ENCODE assay signal across 14 cellular contexts in genomic region chr1:115454835-115455511, GRCh38.
DNase-seq lines count a peak whose midpoint lies in the region; ATAC-seq and TF ChIP-seq lines count a peak whose summit lies in the region.
"Had no signal": no experiment of that assay in that cellular context is flagged by ENCODE, and none has a peak within 500 bp of the region (broad histone marks: within the 10 kb centered on the region; RNA-seq: fewer than 3 reads in every experiment).

No MANE protein-coding gene starts in this region.

- ATAC-seq in WTC11 (0 out of 2 replicates have a peak, but pooled peaks have one; percentile 50), lower lobe of right lung (peak; percentile 53 to 54), HG02763 (IDR thresholded peaks at IDR 0.05; ENCODE audit: unreplicated experiment) (no peak)

- H3K4me3 Mint-ChIP-seq in WTC11, result no peak overlapping the region
- H3K4me3 Mint-ChIP-seq: activated B cell treated with CpG ODN at 0.5 μM for 24 hours; activated T-cell treated with anti-CD3 and anti-CD28 coated beads, Interleukin-2, amount 50 U/mL, for 24 hours had no signal

- H3K27me3 Mint-ChIP-seq in WTC11 (ENCODE audit: low read depth), result no peaks in the 10 kb centered on the region
- H3K27me3 Mint-ChIP-seq: activated T-cell treated with anti-CD3 and anti-CD28 coated beads, Interleukin-2, amount 50 U/mL, for 24 hours had no signal

- H3K4me1 Mint-ChIP-seq in WTC11, result peaks cover 2% of the 10 kb centered on the region; the same call in 1 of the 2 replicates
- H3K4me1 Mint-ChIP-seq: activated B cell treated with CpG ODN at 0.5 μM for 24 hours had no signal

- H3K27ac Mint-ChIP-seq in WTC11, result no peak overlapping the region
- H3K27ac Mint-ChIP-seq: activated B cell treated with CpG ODN at 0.5 μM for 24 hours; activated T-cell treated with anti-CD3 and anti-CD28 coated beads, Interleukin-2, amount 50 U/mL, for 24 hours had no signal

- H3K9me3 ChIP-seq in lower lobe of right lung, result no peaks in the 10 kb centered on the region
- H3K9me3 ChIP-seq: BLaER1 had no signal

- H3K4me3 ChIP-seq in HFF-Myc (replicated peaks; ENCODE audit: low read depth, low read length), result no peak overlapping the region
- H3K4me3 ChIP-seq in lower lobe of right lung, result no peak overlapping the region
- H3K4me3 ChIP-seq: BLaER1, SK-N-MC had no signal

- CTCF ChIA-PET in WTC11 (lab: Charles Lee), result interaction anchor here (1.0 kb wide), 1 partner anchor 11 kb away, joined by 3 read pairs; no protein-coding TSS in a partner anchor

- intact Hi-C loops in lower lobe of right lung (cut with DNase I), result no loop called here

- no peak for TF ChIP-seq CTCF in AG09319 (IDR thresholded peaks at IDR 0.05; ENCODE audit: low read depth, low read length)
- TF ChIP-seq CTCF in HFF-Myc (IDR thresholded peaks at IDR 0.05; ENCODE audit: low read depth, low read length, missing control alignments), result no peak
- TF ChIP-seq CTCF in WTC11 (IDR thresholded peaks at IDR 0.05), result no peak
- no peak for TF ChIP-seq CTCF in lower lobe of right lung (IDR thresholded peaks at IDR 0.05)

- H3K36me3 Mint-ChIP-seq in WTC11, result no peaks in the 10 kb centered on the region

- H3K9me3 Mint-ChIP-seq in WTC11, result no peaks in the 10 kb centered on the region
- H3K9me3 Mint-ChIP-seq: activated B cell treated with CpG ODN at 0.5 μM for 24 hours; activated T-cell treated with anti-CD3 and anti-CD28 coated beads, Interleukin-2, amount 50 U/mL, for 24 hours had no signal

- POLR2A ChIA-PET in WTC11 (lab: Charles Lee), result no interaction called here

- DNase-seq in AG09319 (ENCODE audit: extremely low read depth, low read depth) (peak; percentile 39), HFF-Myc (ENCODE audit: extremely low read depth, low read depth) (peak; percentile 43), WTC11 (ENCODE audit: low spot score) (no peak), lower lobe of right lung (peak; percentile 53), HT-29 (ENCODE audit: low spot score) (no peak), activated T-cell treated with anti-CD3 and anti-CD28 coated beads for 4 hours (no peak), COLO668 (lab: John Stamatoyannopoulos, UW; ENCODE audit: unreplicated experiment) (no peak)
- DNase-seq: activated B cell treated with CpG ODN at 0.5 μM for 24 hours; activated T-cell treated with anti-CD3 and anti-CD28 coated beads, Interleukin-2, amount 50 U/mL, for 24 hours; Kasumi-1; NCI-H524 treated with DMSO at 0.1 percent for 48 hours had no signal

- H3K4me1 ChIP-seq in lower lobe of right lung, result no peaks in the 10 kb centered on the region
- H3K4me1 ChIP-seq: BLaER1 had no signal

- H3K27ac ChIP-seq in lower lobe of right lung, result no peak overlapping the region
- H3K27ac ChIP-seq: BLaER1, SK-N-MC had no signal

- H3K36me3 ChIP-seq in lower lobe of right lung, result no peaks in the 10 kb centered on the region
- H3K36me3 ChIP-seq: BLaER1 had no signal

- no peaks in the 10 kb centered on the region for H3K27me3 ChIP-seq in lower lobe of right lung (ENCODE audit: low read depth)
- H3K27me3 ChIP-seq: BLaER1 had no signal

TF ChIP-seq in WTC11, 78 proteins besides CTCF, POLR2A, EP300 and RAD21:
- TF ChIP-seq GTF2I (CRISPR knock-in tag; conservative IDR thresholded peaks at IDR 0.05) (no peak), JAZF1 (CRISPR knock-in tag; IDR thresholded peaks at IDR 0.05) (no peak), ZNF425 (CRISPR knock-in tag; conservative IDR thresholded peaks at IDR 0.05) (no peak), JUN (CRISPR knock-in tag; IDR thresholded peaks at IDR 0.05) (no peak), AR (CRISPR knock-in tag; IDR thresholded peaks at IDR 0.05) (no peak)

Comparison
In these comparisons a context has a peak if more than half of its experiments do, and no peak if none do; other contexts are left out.
1. DNase-seq: peak in AG09319 (single experiment), HFF-Myc (single experiment) and lower lobe of right lung (single experiment); none in WTC11 (single experiment), HT-29 (single experiment), activated T-cell treated with anti-CD3 and anti-CD28 coated beads for 4 hours (single experiment) and COLO668 (single experiment).